17 cellular contexts compared by ENCODE assay signal in the genomic region with DNA sequence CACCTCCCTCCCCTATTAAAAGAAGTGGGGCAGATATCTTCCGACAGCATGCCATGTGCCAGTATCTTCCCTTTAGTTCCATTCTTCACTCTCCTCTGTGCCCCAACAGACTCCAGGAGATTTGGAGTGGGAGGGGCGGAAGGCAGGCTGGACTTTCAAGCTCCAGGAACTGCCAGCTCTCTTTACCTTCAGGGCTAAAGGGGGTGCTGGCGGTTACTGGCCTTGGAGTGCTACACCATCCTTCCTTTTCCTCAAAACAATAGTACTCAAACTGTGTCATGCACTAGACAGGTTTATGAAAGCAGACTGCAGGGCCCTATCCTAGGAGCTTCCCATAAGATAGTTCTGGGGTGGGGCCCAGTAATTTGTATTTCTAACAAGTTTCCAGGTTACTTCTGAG. TPM values are rescaled to one million over a fixed set of nuclear protein-coding genes. Genes with fewer than 3 reads are reported as not detected.
A peak's percentile ranks its signal among the peaks of the same experiment; 100 is the strongest.
DNase-seq lines count a peak whose midpoint lies in the region; ATAC-seq, FAIRE-seq and TF ChIP-seq lines count a peak whose summit lies in the region.
"Had no signal": no experiment of that assay in that cellular context is flagged by ENCODE, and none has a peak within 500 bp of the region (broad histone marks: within the 10 kb centered on the region; RNA-seq: fewer than 3 reads in every experiment).

No MANE protein-coding gene starts in this region.

- H3K27ac Mint-ChIP-seq in activated T-cell treated with anti-CD3 and anti-CD28 coated beads, Interleukin-2, amount 50 U/mL, for 24 hours, result no peak overlapping the region
- H3K27ac Mint-ChIP-seq: HFFc6, progenitor cell of endocrine pancreas had no signal

- ATAC-seq in GM21723 (IDR thresholded peaks at IDR 0.05; ENCODE audit: unreplicated experiment) (no peak), HG03520 (IDR thresholded peaks at IDR 0.05; ENCODE audit: unreplicated experiment) (no peak)
- ATAC-seq: left lobe of liver had no signal

- no peak for FAIRE-seq in keratinocyte (lab: Jason Lieb, UNC)

- H3K4me3 ChIP-seq in keratinocyte (ENCODE audit: control insufficient read depth in 2 of 3, extremely low read depth in 1 of 3, insufficient read depth in 2 of 3, low read depth in 1 of 3, low read length in 3 of 3), result peak overlapping the region in 1 of 3 experiments; percentile 36
- no peak overlapping the region for H3K4me3 ChIP-seq in thymus (ENCODE audit: low read length)
- H3K4me3 ChIP-seq: ascending aorta, colonic mucosa had no signal

- H3K9me3 ChIP-seq in keratinocyte (ENCODE audit: control insufficient read depth, low read depth, low read length), result no peaks in the 10 kb centered on the region
- H3K9me3 ChIP-seq in thymus (ENCODE audit: control insufficient read depth), result no peaks in the 10 kb centered on the region
- H3K9me3 ChIP-seq: ascending aorta, colonic mucosa had no signal

- dilution Hi-C loops in keratinocyte (cut with MboI; ENCODE audit: extremely low pct_ligation_motif_present, low sequenced_read_pairs), result no loop called here

- peak overlapping the region; percentile 86 for H3K4me2 ChIP-seq in keratinocyte (ENCODE audit: control insufficient read depth, extremely low read depth, insufficient read depth, low read depth, low read length)

- H3K36me3 ChIP-seq in keratinocyte (ENCODE audit: control insufficient read depth in 2 of 2, extremely low read depth in 1 of 2, insufficient read depth in 2 of 2, low read length in 2 of 2), result peaks cover 0 to 1% of the 10 kb centered on the region in 2 experiments
- no peaks in the 10 kb centered on the region for H3K36me3 ChIP-seq in thymus (ENCODE audit: control insufficient read depth, insufficient read depth)
- H3K36me3 ChIP-seq: ascending aorta, colonic mucosa had no signal

- no peaks in the 10 kb centered on the region for H3K27me3 Mint-ChIP-seq in activated T-cell treated with anti-CD3 and anti-CD28 coated beads, Interleukin-2, amount 50 U/mL, for 24 hours
- H3K27me3 Mint-ChIP-seq: progenitor cell of endocrine pancreas had no signal

- H3K4me3 Mint-ChIP-seq in activated T-cell treated with anti-CD3 and anti-CD28 coated beads, Interleukin-2, amount 50 U/mL, for 24 hours, result peak overlapping the region; percentile 74
- H3K4me3 Mint-ChIP-seq: HFFc6 had no signal

- peak; percentile 43 for DNase-seq in activated T-cell treated with anti-CD3 and anti-CD28 coated beads, Interleukin-2, amount 50 U/mL, for 24 hours
- DNase-seq in activated T-cell treated with anti-CD3 and anti-CD28 coated beads, Interleukin-2, amount 50 U/mL, for 1 hour, result no peak
- DNase-seq in activated T-cell treated with anti-CD3 and anti-CD28 coated beads, Interleukin-2, amount 50 U/mL, for 48 hours, result peak; percentile 39 to 48
- DNase-seq in keratinocyte (ENCODE audit: low read depth, low spot score) (no peak), NCI-H146 (lab: John Stamatoyannopoulos, UW) (no peak)
- DNase-seq: colonic mucosa, COR-L47, HFFc6, hypothalamus, NCI-H187, NCI-H510A treated with DMSO at 0.1 percent for 48 hours had no signal

- H3K9me3 Mint-ChIP-seq in activated T-cell treated with anti-CD3 and anti-CD28 coated beads, Interleukin-2, amount 50 U/mL, for 24 hours, result peaks cover 5% of the 10 kb centered on the region

- H3K27ac ChIP-seq in keratinocyte (ENCODE audit: control insufficient read depth, insufficient read depth, low read length) (peak overlapping the region; percentile 59), thymus (ENCODE audit: low read depth) (peak overlapping the region; percentile 46)
- H3K27ac ChIP-seq: ascending aorta, colonic mucosa had no signal

- H3K4me1 Mint-ChIP-seq in activated T-cell treated with anti-CD3 and anti-CD28 coated beads, Interleukin-2, amount 50 U/mL, for 24 hours (ENCODE audit: low read depth), result peaks cover 88% of the 10 kb centered on the region

- no peaks in the 10 kb centered on the region for H4K20me1 ChIP-seq in keratinocyte (ENCODE audit: control insufficient read depth, extremely low read depth, insufficient read depth, low read length)

- peak overlapping the region; percentile 19 for H2AFZ ChIP-seq in keratinocyte (ENCODE audit: control insufficient read depth, low read length)

- no peaks in the 10 kb centered on the region for H3K9me1 ChIP-seq in keratinocyte (ENCODE audit: control insufficient read depth, extremely low read depth, insufficient read depth, low read length)

- H3K36me3 Mint-ChIP-seq in activated T-cell treated with anti-CD3 and anti-CD28 coated beads, Interleukin-2, amount 50 U/mL, for 24 hours (ENCODE audit: low read depth), result peaks cover 81% of the 10 kb centered on the region

- no peaks in the 10 kb centered on the region for H3K27me3 ChIP-seq in keratinocyte (ENCODE audit: control insufficient read depth, extremely low read depth, insufficient read depth, low read length)
- H3K27me3 ChIP-seq in thymus (ENCODE audit: control insufficient read depth, insufficient read depth), result no peaks in the 10 kb centered on the region
- H3K27me3 ChIP-seq: ascending aorta, colonic mucosa had no signal

- TF ChIP-seq CTCF in keratinocyte (optimal IDR thresholded peaks at IDR 0.05 in 1 of 3, IDR thresholded peaks at IDR 0.05 in 1 of 3, conservative IDR thresholded peaks at IDR 0.05 in 1 of 3; ENCODE audit: extremely low read depth in 1 of 3, insufficient read depth in 2 of 3, low read length in 3 of 3), result no peak

- H3K79me2 ChIP-seq in keratinocyte (ENCODE audit: control insufficient read depth, insufficient read depth, low read length), result peaks cover 83% of the 10 kb centered on the region

- H3K9ac ChIP-seq in keratinocyte (ENCODE audit: control insufficient read depth, extremely low read depth, insufficient read depth, low read length), result peak overlapping the region; percentile 20

- 95% methylated on average over 3 of the region's 3 CpGs for WGBS in thymus

- H3K4me1 ChIP-seq in keratinocyte (ENCODE audit: control insufficient read depth, extremely low read depth, insufficient read depth, low read length) (peaks cover 31% of the 10 kb centered on the region), thymus (ENCODE audit: control insufficient read depth, insufficient read depth, low read length) (peaks cover 15% of the 10 kb centered on the region)

RNA-seq across cellular contexts. Expression of a gene that starts 6.0 kb away (rescaled TPM):
- 12.9 to 19.4 TPM (median 14.9 TPM) in 3 replicates for polyA plus RNA-seq in keratinocyte
- 5.0 TPM for polyA plus RNA-seq in keratinocyte (2011; ENCODE audit: low read depth)
- 4.0 and 9.8 TPM in 2 replicates for polyA plus RNA-seq in keratinocyte (2011; cell fraction: cytosol; rRNA removed)
- 28.9 and 35.5 TPM in 2 replicates for polyA plus RNA-seq in keratinocyte (2011; cell fraction: nucleus; rRNA removed)
- 7.1 and 9.8 TPM in 2 replicates for polyA plus RNA-seq in keratinocyte (2012; ENCODE audit: low replicate concordance)
- polyA minus RNA-seq in keratinocyte, result 14.9 to 27.8 TPM (median 20.0 TPM) in 3 replicates
- 8.4 TPM for polyA minus RNA-seq in keratinocyte (2011; cell fraction: cytosol; rRNA and poly(A)+ RNA removed)
- polyA minus RNA-seq in keratinocyte (2011; cell fraction: nucleus; rRNA and poly(A)+ RNA removed), result 10.0 and 28.2 TPM in 2 replicates
- polyA plus RNA-seq in thymus, result 19.1 TPM

RNA-seq across cellular contexts. Expression of a gene that starts 6.4 kb away (rescaled TPM):
- polyA plus RNA-seq in keratinocyte, result 9.5 to 10.8 TPM (median 10.4 TPM) in 3 replicates
- 4.0 TPM for polyA plus RNA-seq in keratinocyte (2011; ENCODE audit: low read depth)
- 7.4 and 9.4 TPM in 2 replicates for polyA plus RNA-seq in keratinocyte (2011; cell fraction: cytosol; rRNA removed)
- polyA plus RNA-seq in keratinocyte (2011; cell fraction: nucleus; rRNA removed), result 11.7 and 12.0 TPM in 2 replicates
- polyA plus RNA-seq in keratinocyte (2012; ENCODE audit: low replicate concordance), result 4.5 and 8.3 TPM in 2 replicates
- polyA minus RNA-seq in keratinocyte, result 7.8 to 15.8 TPM (median 14.4 TPM) in 3 replicates
- 8.1 TPM for polyA minus RNA-seq in keratinocyte (2011; cell fraction: cytosol; rRNA and poly(A)+ RNA removed)
- 9.3 and 16.2 TPM in 2 replicates for polyA minus RNA-seq in keratinocyte (2011; cell fraction: nucleus; rRNA and poly(A)+ RNA removed)
- polyA plus RNA-seq in thymus, result 6.5 TPM

Comparison
In these comparisons a context has a peak if more than half of its experiments do, and no peak if none do; other contexts are left out.
1. DNase-seq: peak in activated T-cell treated with anti-CD3 and anti-CD28 coated beads, Interleukin-2, amount 50 U/mL, for 24 hours (single experiment) and activated T-cell treated with anti-CD3 and anti-CD28 coated beads, Interleukin-2, amount 50 U/mL, for 48 hours (2 of 2); none in activated T-cell treated with anti-CD3 and anti-CD28 coated beads, Interleukin-2, amount 50 U/mL, for 1 hour (single experiment), keratinocyte (single experiment) and NCI-H146 (single experiment).